ENCODE assay signal across 17 cellular contexts in the genomic region with DNA sequence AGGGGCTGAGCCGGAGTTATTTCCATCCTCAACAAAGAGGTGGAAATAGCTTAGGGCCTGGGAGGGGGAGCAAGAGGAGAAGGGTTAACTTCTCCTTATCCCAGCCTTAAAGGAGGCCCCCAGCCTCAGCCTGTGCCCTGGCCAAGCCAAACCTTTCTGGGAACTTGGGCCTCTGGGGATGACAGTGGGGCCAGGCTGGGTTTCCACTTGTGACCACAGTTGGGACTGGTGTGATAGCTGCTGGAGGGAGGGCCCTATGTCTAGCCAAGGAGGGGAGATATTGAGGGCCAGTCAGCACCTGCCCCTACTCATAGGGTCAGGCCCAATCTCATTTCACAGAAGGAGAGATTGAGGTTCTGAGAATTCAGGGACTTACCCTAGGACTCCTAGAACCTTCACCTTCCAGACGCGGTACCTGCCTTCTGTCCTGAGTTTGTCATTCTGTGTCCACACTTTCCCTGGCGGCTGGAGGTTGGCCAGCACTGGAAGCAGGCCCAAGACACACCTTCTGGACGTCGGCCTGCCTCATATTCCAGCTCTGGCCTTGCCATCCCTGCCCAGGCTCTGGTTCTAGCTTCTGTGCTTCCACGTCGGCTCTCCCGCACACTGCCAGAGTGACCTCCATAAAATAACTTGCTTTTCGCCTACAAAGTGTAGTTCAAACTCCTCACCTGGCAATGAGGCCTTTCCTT. TPM values are rescaled to one million over a fixed set of nuclear protein-coding genes. Genes with fewer than 3 reads are reported as not detected.
DNase-seq lines count a peak whose midpoint lies in the region; ATAC-seq and TF ChIP-seq lines count a peak whose summit lies in the region.
"Had no signal": no experiment of that assay in that cellular context is flagged by ENCODE, and none has a peak within 500 bp of the region (broad histone marks: within the 10 kb centered on the region; RNA-seq: fewer than 3 reads in every experiment).

No MANE protein-coding gene starts in this region.

- no peak overlapping the region for H3K9ac ChIP-seq in mesenchymal stem cell (ENCODE audit: low read length)
- H3K9ac ChIP-seq: GM23248 had no signal

- H3K23ac ChIP-seq in mesenchymal stem cell (ENCODE audit: low read length in 2 of 2), result no peak overlapping the region

- ATAC-seq in left ventricle myocardium superior (peak; percentile 8), Right ventricle myocardium inferior (no peak), GM21515 (IDR thresholded peaks at IDR 0.05; ENCODE audit: unreplicated experiment) (no peak), HG03432 (IDR thresholded peaks at IDR 0.05; ENCODE audit: unreplicated experiment) (no peak)
- ATAC-seq: heart right ventricle, sciatic nerve, SK-N-SH treated with all-trans-retinoic acid at 6 μM for 48 hours had no signal

- H2BK12ac ChIP-seq in mesenchymal stem cell (ENCODE audit: low read length in 2 of 2), result peak overlapping the region; percentile 51 to 69

- H3K27me3 Mint-ChIP-seq in chondrocyte (ENCODE audit: low read depth), result no peaks in the 10 kb centered on the region

- WGBS in mesenchymal stem cell, result 95% methylated on average over 10 of the region's 10 CpGs

- no peak overlapping the region for H4K91ac ChIP-seq in mesenchymal stem cell (ENCODE audit: low read length)

- peaks cover 34% of the 10 kb centered on the region for H3K4me1 ChIP-seq in mesenchymal stem cell (ENCODE audit: control insufficient read depth, insufficient read depth, low read depth, low read length)

- no peak overlapping the region for H2BK120ac ChIP-seq in mesenchymal stem cell (ENCODE audit: low read depth, low read length)

- no peak for TF ChIP-seq CTCF in VCaP (conservative IDR thresholded peaks at IDR 0.05)
- TF ChIP-seq CTCF in chondrocyte (IDR thresholded peaks at IDR 0.05), result no peak

- no peak overlapping the region for H2BK5ac ChIP-seq in mesenchymal stem cell (ENCODE audit: low read depth, low read length, poor library complexity, severe bottlenecking)

- H3K9me3 ChIP-seq in mesenchymal stem cell (ENCODE audit: control insufficient read depth, low read length), result no peaks in the 10 kb centered on the region
- H3K9me3 ChIP-seq: heart right ventricle, vagina had no signal

- no peak overlapping the region for H3K4me3 ChIP-seq in mesenchymal stem cell (ENCODE audit: insufficient read depth in 1 of 2, low read depth in 1 of 2, low read length in 2 of 2)
- H3K4me3 ChIP-seq: GM23248, vagina had no signal

- peaks cover 41% of the 10 kb centered on the region for H3K79me1 ChIP-seq in mesenchymal stem cell (replicated peaks; ENCODE audit: low read length, poor library complexity, severe bottlenecking)

- no peak overlapping the region for H2BK15ac ChIP-seq in mesenchymal stem cell (ENCODE audit: low read depth, poor library complexity, severe bottlenecking)

- H3K4me3 Mint-ChIP-seq in chondrocyte (ENCODE audit: unreplicated experiment), result no peak overlapping the region

- H2AK5ac ChIP-seq in mesenchymal stem cell (ENCODE audit: low read length, severe bottlenecking), result no peak overlapping the region

- H3K18ac ChIP-seq in mesenchymal stem cell (ENCODE audit: low read depth in 1 of 2, low read length in 2 of 2), result no peak overlapping the region

- H3K27ac ChIP-seq in VCaP (peak overlapping the region; percentile 34), mesenchymal stem cell (ENCODE audit: low read length, poor library complexity, severe bottlenecking) (no peak overlapping the region)
- H3K27ac ChIP-seq: GM23248, vagina had no signal

- intact Hi-C loops in left ventricle myocardium superior (cut with micrococcal nuclease) (no loop called here), Right ventricle myocardium inferior (cut with DNase I) (no loop called here)

- H3K36me3 ChIP-seq in mesenchymal stem cell (ENCODE audit: control insufficient read depth in 1 of 2, insufficient read depth in 2 of 2, low read depth in 1 of 2, low read length in 2 of 2), result peaks cover 0 to 4% of the 10 kb centered on the region in 2 experiments
- H3K36me3 ChIP-seq: vagina had no signal

- H3K9me3 Mint-ChIP-seq in chondrocyte (ENCODE audit: low read depth), result no peaks in the 10 kb centered on the region
- H3K9me3 Mint-ChIP-seq: mesothelial cell of epicardium had no signal

- H4K8ac ChIP-seq in mesenchymal stem cell (ENCODE audit: low read length), result no peak overlapping the region

- H3K27ac Mint-ChIP-seq in chondrocyte (ENCODE audit: unreplicated experiment), result no peak overlapping the region
- H3K27ac Mint-ChIP-seq: mesothelial cell of epicardium had no signal

- DNase-seq in left ventricle myocardium superior (peak; percentile 71), Right ventricle myocardium inferior (ENCODE audit: missing footprints) (no peak), mesenchymal stem cell (no peak), chondrocyte (ENCODE audit: low spot score) (no peak), NAMALWA (ENCODE audit: low spot score) (no peak)
- DNase-seq: activated CD4-positive, alpha-beta T cell treated with anti-CD3 and anti-CD28 coated beads, Interleukin-2, amount 50 U/mL, for 48 hours; aorta; GM23248; NCI-H2029 treated with DMSO at 0.1 percent for 48 hours had no signal

- H2AFZ ChIP-seq in mesenchymal stem cell (ENCODE audit: low read depth, low read length), result no peak overlapping the region
- H2AFZ ChIP-seq: GM23248 had no signal

- no peak overlapping the region for H3K4ac ChIP-seq in mesenchymal stem cell (ENCODE audit: low read depth in 1 of 2, low read length in 2 of 2)

- no peaks in the 10 kb centered on the region for H3K36me3 Mint-ChIP-seq in chondrocyte (ENCODE audit: low read depth)
- H3K36me3 Mint-ChIP-seq: mesothelial cell of epicardium had no signal

- H3K27me3 ChIP-seq in mesenchymal stem cell (ENCODE audit: control insufficient read depth in 1 of 2, insufficient read depth in 1 of 2, low read length in 2 of 2), result no peaks in the 10 kb centered on the region
- H3K27me3 ChIP-seq: heart right ventricle, vagina had no signal

- no peak overlapping the region for H3K4me2 ChIP-seq in mesenchymal stem cell (ENCODE audit: low read length, poor library complexity, severe bottlenecking)

- peaks cover 32% of the 10 kb centered on the region for H3K4me1 Mint-ChIP-seq in chondrocyte (ENCODE audit: low read depth)

- H3K14ac ChIP-seq in mesenchymal stem cell (ENCODE audit: low read length in 2 of 2), result no peak overlapping the region

RNA-seq across cellular contexts. Expression of a gene that starts 3.1 kb away (rescaled TPM):
- 1.8 TPM for total RNA-seq in left ventricle myocardium superior
- 2.3 TPM for total RNA-seq in Right ventricle myocardium inferior
- 2.6 TPM for polyA plus RNA-seq in mesenchymal stem cell (2013, experiment 1 of 2)
- 3.0 TPM for polyA plus RNA-seq in mesenchymal stem cell (2013, experiment 2 of 2)
- total RNA-seq in chondrocyte, result 3.5 to 4.5 TPM (median 3.5 TPM) in 3 replicates
